ENCODE assay signal across 40 cellular contexts in genomic region chr1:230784163-230784562, GRCh38. TPM values are rescaled to one million over a fixed set of nuclear protein-coding genes. Genes with fewer than 3 reads are reported as not detected.
"Had no signal": no experiment of that assay in that cellular context is flagged by ENCODE, and none has a peak within 500 bp of the region (broad histone marks: within the 10 kb centered on the region; RNA-seq: fewer than 3 reads in every experiment).

No MANE protein-coding gene starts in this region.

- H3K9me3 Mint-ChIP-seq: activated CD4-positive, alpha-beta memory T cell treated with anti-CD3 and anti-CD28 coated beads for 36 hours; activated CD8-positive, alpha-beta T cell treated with anti-CD3 and anti-CD28 coated beads for 36 hours; activated naive CD4-positive, alpha-beta T cell treated with anti-CD3 and anti-CD28 coated beads, Interleukin-2, amount 10 ng/mL, durations not matched to agents 7 days and 5 days; activated naive CD4-positive, alpha-beta T cell treated with anti-CD3 and anti-CD28 coated beads, Interleukin-2, amount 50 U/mL, for 24 hours; activated naive CD8-positive, alpha-beta T cell treated with anti-CD3 and anti-CD28 coated beads, Interleukin-2, amount 10 ng/mL, durations not matched to agents 7 days and 5 days; activated naive CD8-positive, alpha-beta T cell treated with anti-CD3 and anti-CD28 coated beads, Interleukin-2, amount 50 U/mL, for 24 hours; activated T-cell treated with anti-CD3 and anti-CD28 coated beads, Interleukin-2, amount 50 U/mL, for 4 hours; activated T-cell treated with anti-CD3 and anti-CD28 coated beads, Interleukin-2, amount 50 U/mL, for 72 hours; activated T-helper 1 cell treated with anti-CD3 and anti-CD28 coated beads, Interleukin-12 subunit alpha, Interleukin-12 subunit beta, Interleukin-2, Interleukin-4 antibody, amounts not matched to agents 30 ng/mL and 10 ng/mL and 1 ng/mL, durations not matched to agents 14 hours and 24 hours and 36 hours; activated T-helper 17 cell treated with anti-CD3 and anti-CD28 coated beads, Interleukin-2, amount 50 U/mL, for 72 hours; central memory CD8-positive, alpha-beta T cell; T-helper 1 cell treated with Interleukin-12 subunit alpha and Interleukin-12 subunit beta and Interleukin-4 antibody, amounts not matched to agents 30 μg/mL and 1 μg/mL, for 36 hours; T-helper 2 cell treated with Interferon-gamma antibody and Interleukin-4, amounts not matched to agents 5 μg/mL and 100 μg/mL, for 36 hours had no signal

- DNase-seq: activated CD4-positive, alpha-beta memory T cell treated with anti-CD3 and anti-CD28 coated beads for 36 hours; activated CD4-positive, alpha-beta T cell treated with anti-CD3 and anti-CD28 coated beads for 1 hour; activated CD4-positive, alpha-beta T cell treated with anti-CD3 and anti-CD28 coated beads for 36 hours; activated CD4-positive, alpha-beta T cell treated with anti-CD3 and anti-CD28 coated beads for 48 hours; activated CD4-positive, alpha-beta T cell treated with anti-CD3 and anti-CD28 coated beads, Interleukin-2, amount 50 U/mL, for 1 hour; activated CD4-positive, alpha-beta T cell treated with anti-CD3 and anti-CD28 coated beads, Interleukin-2, amount 50 U/mL, for 4 hours; activated CD4-positive, CD25-positive, alpha-beta regulatory T cell; activated CD8-positive, alpha-beta memory T cell treated with anti-CD3 and anti-CD28 coated beads, Interleukin-2, amount 50 U/mL, for 4 hours; activated CD8-positive, alpha-beta T cell treated with anti-CD3 and anti-CD28 coated beads for 36 hours; activated effector memory CD4-positive, alpha-beta T cell treated with anti-CD3 and anti-CD28 coated beads, Interleukin-2, amount 50 U/mL, for 16 hours; activated naive CD4-positive, alpha-beta T cell treated with anti-CD3 and anti-CD28 coated beads, Interleukin-2, amount 10 ng/mL, durations not matched to agents 7 days and 5 days; activated naive CD4-positive, alpha-beta T cell treated with Interleukin-2 at 50 U/mL for 16 hours; activated naive CD8-positive, alpha-beta T cell treated with anti-CD3 and anti-CD28 coated beads, Interleukin-2, amount 10 ng/mL, durations not matched to agents 7 days and 5 days; activated naive CD8-positive, alpha-beta T cell treated with anti-CD3 and anti-CD28 coated beads, Interleukin-2, amount 50 U/mL, for 24 hours; activated T-cell treated with anti-CD3 and anti-CD28 coated beads for 4 hours; activated T-cell treated with anti-CD3 and anti-CD28 coated beads, Interleukin-2, amount 50 U/mL, for 1 hour; activated T-cell treated with anti-CD3 and anti-CD28 coated beads, Interleukin-2, amount 50 U/mL, for 4 hours; activated T-cell treated with anti-CD3 and anti-CD28 coated beads, Interleukin-2, amount 50 U/mL, for 72 hours; amygdala; anterior cingulate cortex; caudate nucleus; cerebellar nuclear complex; T-helper 1 cell; T-helper 2 cell; T-helper 9 cell had no signal

- H3K27ac Mint-ChIP-seq: activated CD4-positive, alpha-beta memory T cell treated with anti-CD3 and anti-CD28 coated beads for 36 hours; activated CD4-positive, alpha-beta T cell treated with anti-CD3 and anti-CD28 coated beads for 36 hours; activated CD8-positive, alpha-beta T cell treated with anti-CD3 and anti-CD28 coated beads for 36 hours; activated naive CD4-positive, alpha-beta T cell treated with anti-CD3 and anti-CD28 coated beads, Interleukin-2, amount 10 ng/mL, durations not matched to agents 7 days and 5 days; activated naive CD4-positive, alpha-beta T cell treated with anti-CD3 and anti-CD28 coated beads, Interleukin-2, amount 50 U/mL, for 24 hours; activated naive CD8-positive, alpha-beta T cell; activated naive CD8-positive, alpha-beta T cell treated with anti-CD3 and anti-CD28 coated beads, Interleukin-2, amount 10 ng/mL, durations not matched to agents 7 days and 5 days; activated naive CD8-positive, alpha-beta T cell treated with anti-CD3 and anti-CD28 coated beads, Interleukin-2, amount 50 U/mL, for 24 hours; activated T-cell treated with anti-CD3 and anti-CD28 coated beads, Interleukin-2, amount 50 U/mL, for 72 hours; activated T-helper 1 cell treated with anti-CD3 and anti-CD28 coated beads, Interleukin-12 subunit alpha, Interleukin-12 subunit beta, Interleukin-2, Interleukin-4 antibody, amounts not matched to agents 30 ng/mL and 10 ng/mL and 1 ng/mL, durations not matched to agents 14 hours and 24 hours and 36 hours; activated T-helper 17 cell treated with anti-CD3 and anti-CD28 coated beads, Interleukin-2, amount 50 U/mL, for 72 hours; brain; T-helper 1 cell treated with Interleukin-12 subunit alpha and Interleukin-12 subunit beta and Interleukin-4 antibody, amounts not matched to agents 30 μg/mL and 1 μg/mL, for 36 hours; T-helper 2 cell treated with Interferon-gamma antibody and Interleukin-4, amounts not matched to agents 5 μg/mL and 100 μg/mL, for 36 hours had no signal

- H3K4me3 Mint-ChIP-seq: activated CD4-positive, alpha-beta memory T cell treated with anti-CD3 and anti-CD28 coated beads for 36 hours; activated CD4-positive, alpha-beta T cell treated with anti-CD3 and anti-CD28 coated beads for 36 hours; activated CD8-positive, alpha-beta T cell treated with anti-CD3 and anti-CD28 coated beads for 36 hours; activated naive CD4-positive, alpha-beta T cell treated with anti-CD3 and anti-CD28 coated beads, Interleukin-2, amount 10 ng/mL, durations not matched to agents 7 days and 5 days; activated naive CD4-positive, alpha-beta T cell treated with anti-CD3 and anti-CD28 coated beads, Interleukin-2, amount 50 U/mL, for 24 hours; activated naive CD8-positive, alpha-beta T cell; activated naive CD8-positive, alpha-beta T cell treated with anti-CD3 and anti-CD28 coated beads, Interleukin-2, amount 10 ng/mL, durations not matched to agents 7 days and 5 days; activated naive CD8-positive, alpha-beta T cell treated with anti-CD3 and anti-CD28 coated beads, Interleukin-2, amount 50 U/mL, for 24 hours; activated T-cell treated with anti-CD3 and anti-CD28 coated beads, Interleukin-2, amount 50 U/mL, for 4 hours; activated T-cell treated with anti-CD3 and anti-CD28 coated beads, Interleukin-2, amount 50 U/mL, for 72 hours; activated T-helper 1 cell treated with anti-CD3 and anti-CD28 coated beads, Interleukin-12 subunit alpha, Interleukin-12 subunit beta, Interleukin-2, Interleukin-4 antibody, amounts not matched to agents 30 ng/mL and 10 ng/mL and 1 ng/mL, durations not matched to agents 14 hours and 24 hours and 36 hours; activated T-helper 17 cell treated with anti-CD3 and anti-CD28 coated beads, Interleukin-2, amount 50 U/mL, for 72 hours; brain; central memory CD8-positive, alpha-beta T cell; T-helper 1 cell treated with Interleukin-12 subunit alpha and Interleukin-12 subunit beta and Interleukin-4 antibody, amounts not matched to agents 30 μg/mL and 1 μg/mL, for 36 hours; T-helper 2 cell treated with Interferon-gamma antibody and Interleukin-4, amounts not matched to agents 5 μg/mL and 100 μg/mL, for 36 hours had no signal

- H3K36me3 Mint-ChIP-seq: activated CD4-positive, alpha-beta memory T cell treated with anti-CD3 and anti-CD28 coated beads for 36 hours; activated naive CD4-positive, alpha-beta T cell treated with anti-CD3 and anti-CD28 coated beads, Interleukin-2, amount 10 ng/mL, durations not matched to agents 7 days and 5 days; activated naive CD4-positive, alpha-beta T cell treated with anti-CD3 and anti-CD28 coated beads, Interleukin-2, amount 50 U/mL, for 24 hours; activated naive CD8-positive, alpha-beta T cell; activated naive CD8-positive, alpha-beta T cell treated with anti-CD3 and anti-CD28 coated beads, Interleukin-2, amount 10 ng/mL, durations not matched to agents 7 days and 5 days; brain had no signal

- H3K27me3 ChIP-seq: ascending aorta had no signal

- H3K4me3 ChIP-seq: ascending aorta, cardiac muscle cell had no signal

- H3K4me1 Mint-ChIP-seq: activated CD4-positive, alpha-beta T cell treated with anti-CD3 and anti-CD28 coated beads for 36 hours; activated naive CD4-positive, alpha-beta T cell treated with anti-CD3 and anti-CD28 coated beads, Interleukin-2, amount 10 ng/mL, durations not matched to agents 7 days and 5 days; activated naive CD4-positive, alpha-beta T cell treated with anti-CD3 and anti-CD28 coated beads, Interleukin-2, amount 50 U/mL, for 24 hours; activated naive CD8-positive, alpha-beta T cell treated with anti-CD3 and anti-CD28 coated beads, Interleukin-2, amount 10 ng/mL, durations not matched to agents 7 days and 5 days; activated naive CD8-positive, alpha-beta T cell treated with anti-CD3 and anti-CD28 coated beads, Interleukin-2, amount 50 U/mL, for 24 hours; activated T-helper 17 cell treated with anti-CD3 and anti-CD28 coated beads, Interleukin-2, amount 50 U/mL, for 72 hours; central memory CD8-positive, alpha-beta T cell had no signal

- H3K27me3 Mint-ChIP-seq: brain had no signal

- H3K4me1 ChIP-seq: ascending aorta had no signal

- H3K9me3 ChIP-seq: ascending aorta had no signal

- H3K27ac ChIP-seq: ascending aorta, cardiac muscle cell, VCaP had no signal

- H3K36me3 ChIP-seq: ascending aorta, cardiac muscle cell had no signal

- ATAC-seq: activated CD4-positive, alpha-beta T cell treated with anti-CD3 and anti-CD28 coated beads for 36 hours; activated CD4-positive, CD25-positive, alpha-beta regulatory T cell treated with anti-CD3 and anti-CD28 coated beads, Interleukin-2, amount 50 U/mL, for 24 hours; activated CD8-positive, alpha-beta T cell treated with anti-CD3 and anti-CD28 coated beads for 36 hours; activated naive CD8-positive, alpha-beta T cell treated with anti-CD3 and anti-CD28 coated beads, Interleukin-2, amount 50 U/mL, for 24 hours; activated T-cell treated with anti-CD3 and anti-CD28 coated beads, Interleukin-2, amount 50 U/mL, for 4 hours; activated T-cell treated with anti-CD3 and anti-CD28 coated beads, Interleukin-2, amount 50 U/mL, for 72 hours; activated T-helper 17 cell treated with anti-CD3 and anti-CD28 coated beads, Interleukin-2, amount 50 U/mL, for 72 hours had no signal

RNA-seq across cellular contexts. Expression of gene CAPN9, which starts 37.0 kb away (rescaled TPM):
- total RNA-seq: activated CD4-positive, alpha-beta memory T cell treated with anti-CD3 and anti-CD28 coated beads for 36 hours; activated CD4-positive, alpha-beta T cell treated with anti-CD3 and anti-CD28 coated beads for 36 hours; activated CD8-positive, alpha-beta memory T cell treated with anti-CD3 and anti-CD28 coated beads for 36 hours; activated CD8-positive, alpha-beta T cell treated with anti-CD3 and anti-CD28 coated beads for 36 hours; activated naive CD8-positive, alpha-beta T cell treated with anti-CD3 and anti-CD28 coated beads, Interleukin-2, amount 10 ng/mL, durations not matched to agents 7 days and 5 days; activated T-cell treated with anti-CD3 and anti-CD28 coated beads, Interleukin-2, amount 50 U/mL, for 4 hours; activated T-cell treated with anti-CD3 and anti-CD28 coated beads, Interleukin-2, amount 50 U/mL, for 72 hours; activated T-helper 1 cell treated with anti-CD3 and anti-CD28 coated beads, Interleukin-12 subunit alpha, Interleukin-12 subunit beta, Interleukin-2, Interleukin-4 antibody, amounts not matched to agents 30 ng/mL and 10 ng/mL and 1 ng/mL, durations not matched to agents 14 hours and 24 hours and 36 hours; activated T-helper 17 cell treated with anti-CD3 and anti-CD28 coated beads, Interleukin-2, amount 50 U/mL, for 72 hours; ascending aorta; bronchial epithelial cell; chondrocyte had no signal
